In the genomic region with DNA sequence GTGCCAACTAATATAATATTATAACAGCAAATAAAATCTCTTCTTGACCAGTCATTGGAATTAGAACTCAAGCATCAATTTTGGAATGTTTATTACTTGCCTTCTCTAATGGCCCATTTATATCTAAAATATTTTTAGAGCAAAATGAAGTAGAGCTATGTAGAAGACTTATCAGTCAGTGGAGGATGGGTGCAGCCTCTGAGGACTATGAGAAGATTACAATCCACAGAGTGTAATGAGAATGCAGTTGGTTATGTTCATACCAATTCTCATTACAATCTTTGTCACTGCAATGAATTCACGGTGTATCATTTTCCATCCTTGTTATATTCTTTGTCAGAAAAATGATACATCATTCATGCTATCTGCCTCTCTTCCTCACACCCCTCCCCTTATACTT, we compare ENCODE assay signal across 25 cellular contexts.
"Had no signal": no experiment of that assay in that cellular context is flagged by ENCODE, and none has a peak within 500 bp of the region (broad histone marks: within the 10 kb centered on the region; RNA-seq: fewer than 3 reads in every experiment).

No MANE protein-coding gene starts in this region.

- DNase-seq: cortex of kidney; dermis blood vessel endothelial cell; dorsolateral prefrontal cortex; effector CD4-positive, alpha-beta T cell; effector CD8-positive, alpha-beta T cell; effector memory CD4-positive, alpha-beta T cell; effector memory CD8-positive, alpha-beta T cell; endodermal cell; erythroblast; esophagus squamous epithelium; foreskin fibroblast; foreskin keratinocyte; foreskin melanocyte; gastrocnemius medialis; glutamatergic neuron; head of caudate nucleus; heart left ventricle; heart right ventricle; hippocampal formation had no signal

- H3K27me3 ChIP-seq: dorsolateral prefrontal cortex, esophagus muscularis mucosa, esophagus squamous epithelium, foreskin keratinocyte, gastrocnemius medialis, gastroesophageal sphincter, heart left ventricle, heart right ventricle, hepatocyte had no signal

- ATAC-seq: effector memory CD8-positive, alpha-beta T cell; esophagus mucosa; foreskin keratinocyte; gastrocnemius medialis; gastroesophageal sphincter; heart left ventricle; heart right ventricle had no signal

- H3K9me3 ChIP-seq: esophagus muscularis mucosa, esophagus squamous epithelium, gastrocnemius medialis, gastroesophageal sphincter, heart left ventricle, heart right ventricle had no signal

- H3K36me3 ChIP-seq: esophagus muscularis mucosa, esophagus squamous epithelium, gastrocnemius medialis, gastroesophageal sphincter, heart left ventricle, heart right ventricle had no signal

- H3K4me3 ChIP-seq: coronary artery, dorsolateral prefrontal cortex, esophagus muscularis mucosa, esophagus squamous epithelium, gastrocnemius medialis, gastroesophageal sphincter, heart left ventricle, heart right ventricle, hepatocyte had no signal

- H3K79me2 ChIP-seq: hepatocyte had no signal

- H3K4me1 ChIP-seq: esophagus muscularis mucosa, esophagus squamous epithelium, foreskin keratinocyte, gastrocnemius medialis, gastroesophageal sphincter, heart left ventricle, heart right ventricle had no signal

- H3K27ac ChIP-seq: coronary artery, dorsolateral prefrontal cortex, epithelial cell of prostate, esophagus muscularis mucosa, esophagus squamous epithelium, foreskin keratinocyte, gastrocnemius medialis, gastroesophageal sphincter, heart left ventricle, heart right ventricle, hepatocyte had no signal

- H2AFZ ChIP-seq: hepatocyte had no signal

- H3K4me2 ChIP-seq: hepatocyte had no signal
